Comparison of ENCODE assay signal across 15 cellular contexts in the genomic region with DNA sequence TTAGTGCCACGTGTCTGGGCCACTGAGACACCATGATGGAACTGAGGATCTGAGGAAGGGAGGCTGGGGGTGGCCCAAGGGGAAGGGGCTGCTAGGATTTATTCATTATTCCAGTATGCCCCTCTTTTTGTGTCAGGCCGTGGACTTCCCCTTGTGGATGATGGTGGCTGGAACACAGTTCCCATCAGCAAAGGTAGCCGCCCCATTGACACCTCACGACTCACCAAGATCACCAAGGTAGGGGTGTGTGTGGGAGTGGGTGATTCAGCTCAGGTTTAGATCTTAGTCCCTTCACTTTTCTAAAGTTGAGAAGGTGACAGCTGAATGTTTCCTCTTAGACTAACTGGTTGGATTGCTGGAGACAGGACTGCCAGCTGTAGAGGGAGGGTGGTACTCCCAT.
DNase-seq lines count a peak whose midpoint lies in the region; TF ChIP-seq lines count a peak whose summit lies in the region.
"Had no signal": no experiment of that assay in that cellular context is flagged by ENCODE, and none has a peak within 500 bp of the region (broad histone marks: within the 10 kb centered on the region; RNA-seq: fewer than 3 reads in every experiment).

No MANE protein-coding gene starts in this region.

- H4K20me1 ChIP-seq in MM.1S (ENCODE audit: insufficient read depth, low read length), result peaks cover 12% of the 10 kb centered on the region; the same call in 1 of the 2 replicates

- no peaks in the 10 kb centered on the region for H3K9me3 ChIP-seq in MM.1S (replicated peaks; ENCODE audit: insufficient read depth, low read length)
- H3K9me3 ChIP-seq: esophagus squamous epithelium had no signal

- DNase-seq in activated T-cell treated with anti-CD3 and anti-CD28 coated beads for 48 hours (ENCODE audit: low read depth) (peak; percentile 39), activated T-cell treated with anti-CD3 and anti-CD28 coated beads for 4 hours (no peak), epithelial cell of esophagus (ENCODE audit: low read depth) (peak; percentile 64), MM.1S (no peak), KG1 (lab: John Stamatoyannopoulos, UW) (no peak), NCI-H2081 treated with DMSO at 0.1 percent for 48 hours (lab: John Stamatoyannopoulos, UW) (no peak)
- DNase-seq in activated CD4-positive, alpha-beta T cell treated with anti-CD3 and anti-CD28 coated beads, Interleukin-2, amount 50 U/mL, for 48 hours, result peak; percentile 41 to 51
- DNase-seq in stimulated activated CD4-positive, alpha-beta T cell treated with anti-CD3 and anti-CD28 coated beads, TNF-alpha, amount 100 ng/mL, for 24 hours (ENCODE audit: low read depth in 3 of 3), result peak in 2 of 3 experiments; percentile 21 to 33
- DNase-seq: COR-L47, esophagus squamous epithelium, GDM1, kidney, NCI-H187 treated with DMSO at 0.1 percent for 48 hours, NCI-H524 treated with DMSO at 0.1 percent for 48 hours, retina had no signal

- no peak overlapping the region for H3K9ac ChIP-seq in MM.1S (ENCODE audit: low read length)

- H3F3A ChIP-seq in MM.1S (ENCODE audit: insufficient read depth, low read length), result peaks cover 8% of the 10 kb centered on the region; the same call in 1 of the 2 replicates

- TF ChIP-seq CTCF in epithelial cell of esophagus (IDR thresholded peaks at IDR 0.05; ENCODE audit: insufficient read depth, low read depth, low read length, missing control alignments) (no peak), MM.1S (IDR thresholded peaks at IDR 0.05; ENCODE audit: low read length) (no peak)

- no peak overlapping the region for H2AFZ ChIP-seq in MM.1S (ENCODE audit: low read length)

- no peaks in the 10 kb centered on the region for H3K27me3 ChIP-seq in MM.1S (replicated peaks; ENCODE audit: insufficient read depth, low read length)
- H3K27me3 ChIP-seq: esophagus squamous epithelium had no signal

- no peak overlapping the region for H3K4me3 ChIP-seq in epithelial cell of esophagus (ENCODE audit: low read length)
- H3K4me3 ChIP-seq in MM.1S (ENCODE audit: low read length), result no peak overlapping the region
- H3K4me3 ChIP-seq: esophagus squamous epithelium had no signal

- no peak overlapping the region for H3K4me2 ChIP-seq in MM.1S (ENCODE audit: low read depth, low read length)

- no peak overlapping the region for H3K27ac ChIP-seq in MM.1S (ENCODE audit: low read length)

- no peaks in the 10 kb centered on the region for H3K9me2 ChIP-seq in MM.1S (replicated peaks; ENCODE audit: insufficient read depth, low read length)

- H3K79me2 ChIP-seq in MM.1S (ENCODE audit: low read length), result peaks cover 87% of the 10 kb centered on the region

- peaks cover 77% of the 10 kb centered on the region for H3K36me3 ChIP-seq in MM.1S (replicated peaks; ENCODE audit: insufficient read depth, low read length)

- H3K4me1 ChIP-seq in MM.1S (ENCODE audit: low read length), result no peaks in the 10 kb centered on the region

Comparison
In these comparisons a context has a peak if more than half of its experiments do, and no peak if none do; other contexts are left out.
1. DNase-seq: peak in activated T-cell treated with anti-CD3 and anti-CD28 coated beads for 48 hours (single experiment), activated CD4-positive, alpha-beta T cell treated with anti-CD3 and anti-CD28 coated beads, Interleukin-2, amount 50 U/mL, for 48 hours (2 of 2), epithelial cell of esophagus (single experiment) and stimulated activated CD4-positive, alpha-beta T cell treated with anti-CD3 and anti-CD28 coated beads, TNF-alpha, amount 100 ng/mL, for 24 hours (2 of 3); none in activated T-cell treated with anti-CD3 and anti-CD28 coated beads for 4 hours (single experiment), MM.1S (single experiment), KG1 (single experiment) and NCI-H2081 treated with DMSO at 0.1 percent for 48 hours (single experiment).